Comparison of ENCODE assay signal across 24 cellular contexts in the genomic region with DNA sequence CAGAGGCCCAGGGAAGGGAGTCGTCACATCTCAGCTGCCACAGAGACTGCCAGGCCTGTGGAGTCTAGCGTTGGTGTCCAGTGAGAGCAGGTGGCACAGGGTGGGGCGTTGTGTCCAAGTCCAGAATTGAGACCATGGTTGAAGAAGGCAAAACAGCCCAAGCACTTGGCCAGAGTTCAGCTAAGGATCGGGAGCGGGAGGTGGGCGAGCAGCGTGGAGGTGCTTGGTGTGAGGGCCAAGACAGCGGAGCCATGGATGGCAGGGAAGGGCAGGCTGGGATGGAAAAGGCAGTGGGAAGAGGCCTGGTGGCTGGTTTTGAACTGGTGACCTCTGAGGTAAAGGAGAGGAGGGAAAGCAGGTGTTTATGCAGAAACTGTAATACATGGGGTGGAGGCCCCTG. TPM values are rescaled to one million over a fixed set of nuclear protein-coding genes. Genes with fewer than 3 reads are reported as not detected.
DNase-seq lines count a peak whose midpoint lies in the region; ATAC-seq lines count a peak whose summit lies in the region.
"Had no signal": no experiment of that assay in that cellular context is flagged by ENCODE, and none has a peak within 500 bp of the region (broad histone marks: within the 10 kb centered on the region; RNA-seq: fewer than 3 reads in every experiment).

No MANE protein-coding gene starts in this region.

- intact Hi-C loops in activated CD4-positive, alpha-beta memory T cell treated with anti-CD3 and anti-CD28 coated beads for 36 hours (cut with micrococcal nuclease): no loop called here

- H3K27ac ChIP-seq in CD8-positive, alpha-beta memory T cell (ENCODE audit: low read depth, low read length): no peak overlapping the region
- H3K27ac ChIP-seq: brain microvascular endothelial cell, colonic mucosa, heart left ventricle, lower lobe of right lung, PC-9, SJCRH30, vagina had no signal

- no peak overlapping the region for H3K4me3 ChIP-seq in CD8-positive, alpha-beta memory T cell (ENCODE audit: low read length)
- H3K4me3 ChIP-seq: colonic mucosa, heart left ventricle, lower lobe of right lung, PC-9, SJCRH30, skin epidermis, vagina had no signal

- CTCF ChIA-PET in activated CD4-positive, alpha-beta memory T cell treated with anti-CD3 and anti-CD28 coated beads for 36 hours (lab: Charles Lee): interaction anchor here (0.8 kb wide), 1 partner anchor 40 kb away, joined by 3 read pairs; no protein-coding TSS in a partner anchor
- CTCF ChIA-PET in activated CD4-positive, alpha-beta memory T cell treated with anti-CD3 and anti-CD28 coated beads, Interleukin-2, amount 10 ng/mL, durations not matched to agents 7 days and 5 days (lab: Charles Lee): no interaction called here
- CTCF ChIA-PET in CD8-positive, alpha-beta memory T cell (lab: Charles Lee): no interaction called here

- no peak for ATAC-seq in naive thymus-derived CD8-positive, alpha-beta T cell
- ATAC-seq in GM21576 (IDR thresholded peaks at IDR 0.05; ENCODE audit: unreplicated experiment) (no peak), GM18861 (IDR thresholded peaks at IDR 0.05; ENCODE audit: unreplicated experiment) (no peak)
- ATAC-seq: heart left ventricle, lower lobe of right lung had no signal

- H3K36me3 Mint-ChIP-seq in activated CD4-positive, alpha-beta memory T cell treated with anti-CD3 and anti-CD28 coated beads for 36 hours: peaks cover 59% of the 10 kb centered on the region
- H3K36me3 Mint-ChIP-seq in activated CD4-positive, alpha-beta memory T cell treated with anti-CD3 and anti-CD28 coated beads, Interleukin-2, amount 10 ng/mL, durations not matched to agents 7 days and 5 days (ENCODE audit: low read depth): peaks cover 70% of the 10 kb centered on the region
- H3K36me3 Mint-ChIP-seq in CD8-positive, alpha-beta memory T cell: peaks cover 10 to 85% (median 11%) of the 10 kb centered on the region in 3 donors
- H3K36me3 Mint-ChIP-seq in activated naive CD8-positive, alpha-beta T cell: peaks cover 4% of the 10 kb centered on the region
- H3K36me3 Mint-ChIP-seq in naive thymus-derived CD8-positive, alpha-beta T cell: peaks cover 0 to 61% (median 6%) of the 10 kb centered on the region in 3 donors

- no peaks in the 10 kb centered on the region for H3K9me3 ChIP-seq in CD8-positive, alpha-beta memory T cell (ENCODE audit: low read length)
- H3K9me3 ChIP-seq: colonic mucosa, heart left ventricle, lower lobe of right lung, SJCRH30, vagina had no signal

- H3K27me3 Mint-ChIP-seq in activated CD4-positive, alpha-beta memory T cell treated with anti-CD3 and anti-CD28 coated beads for 36 hours: no peaks in the 10 kb centered on the region
- no peaks in the 10 kb centered on the region for H3K27me3 Mint-ChIP-seq in activated CD4-positive, alpha-beta memory T cell treated with anti-CD3 and anti-CD28 coated beads, Interleukin-2, amount 10 ng/mL, durations not matched to agents 7 days and 5 days
- H3K27me3 Mint-ChIP-seq in CD8-positive, alpha-beta memory T cell: no peaks in the 10 kb centered on the region
- H3K27me3 Mint-ChIP-seq in activated naive CD8-positive, alpha-beta T cell: no peaks in the 10 kb centered on the region
- no peaks in the 10 kb centered on the region for H3K27me3 Mint-ChIP-seq in naive thymus-derived CD8-positive, alpha-beta T cell
- H3K27me3 Mint-ChIP-seq: activated naive CD4-positive, alpha-beta T cell treated with anti-CD3 and anti-CD28 coated beads, Interleukin-2, amount 50 U/mL, for 24 hours had no signal

- peaks cover 13% of the 10 kb centered on the region for H3K4me1 ChIP-seq in CD8-positive, alpha-beta memory T cell (ENCODE audit: insufficient read depth, low read length)
- H3K4me1 ChIP-seq: colonic mucosa, SJCRH30, vagina had no signal

- no peaks in the 10 kb centered on the region for H3K27me3 ChIP-seq in CD8-positive, alpha-beta memory T cell (ENCODE audit: insufficient read depth, low read length, poor library complexity, severe bottlenecking)
- H3K27me3 ChIP-seq: brain microvascular endothelial cell, colonic mucosa, heart left ventricle, SJCRH30, vagina had no signal

- peaks cover 5% of the 10 kb centered on the region for H3K4me1 Mint-ChIP-seq in activated CD4-positive, alpha-beta memory T cell treated with anti-CD3 and anti-CD28 coated beads for 36 hours (ENCODE audit: low read depth)
- H3K4me1 Mint-ChIP-seq in activated CD4-positive, alpha-beta memory T cell treated with anti-CD3 and anti-CD28 coated beads, Interleukin-2, amount 10 ng/mL, durations not matched to agents 7 days and 5 days: peaks cover 20% of the 10 kb centered on the region
- H3K4me1 Mint-ChIP-seq in CD8-positive, alpha-beta memory T cell: peaks cover 5 to 28% (median 13%) of the 10 kb centered on the region in 3 donors
- H3K4me1 Mint-ChIP-seq in activated naive CD8-positive, alpha-beta T cell (ENCODE audit: low read depth): peaks cover 15% of the 10 kb centered on the region
- H3K4me1 Mint-ChIP-seq in naive thymus-derived CD8-positive, alpha-beta T cell: peaks cover 11 to 36% (median 28%) of the 10 kb centered on the region in 4 donors

- H3K36me3 ChIP-seq in CD8-positive, alpha-beta memory T cell (ENCODE audit: insufficient read depth, low read length): peaks cover 42% of the 10 kb centered on the region

- H3K27ac Mint-ChIP-seq in activated CD4-positive, alpha-beta memory T cell treated with anti-CD3 and anti-CD28 coated beads for 36 hours: peak overlapping the region; percentile 40
- H3K27ac Mint-ChIP-seq in activated CD4-positive, alpha-beta memory T cell treated with anti-CD3 and anti-CD28 coated beads, Interleukin-2, amount 10 ng/mL, durations not matched to agents 7 days and 5 days: no peak overlapping the region
- H3K27ac Mint-ChIP-seq in CD8-positive, alpha-beta memory T cell: peak overlapping the region in 7 of 8 donors; percentile 14 to 89 (median 66)
- peak overlapping the region; percentile 41 for H3K27ac Mint-ChIP-seq in activated naive CD8-positive, alpha-beta T cell
- H3K27ac Mint-ChIP-seq in naive thymus-derived CD8-positive, alpha-beta T cell: peak overlapping the region in 8 of 10 donors; percentile 20 to 89 (median 74)

- POLR2A ChIA-PET in activated CD4-positive, alpha-beta memory T cell treated with anti-CD3 and anti-CD28 coated beads for 36 hours (lab: Charles Lee): no interaction called here
- POLR2A ChIA-PET in activated CD4-positive, alpha-beta memory T cell treated with anti-CD3 and anti-CD28 coated beads, Interleukin-2, amount 10 ng/mL, durations not matched to agents 7 days and 5 days (lab: Charles Lee): interaction anchor here (1.2 to 4.1 kb wide), 2 partner anchors 11 to 16 kb away, joined by 7 to 13 read pairs; partner anchors contain the start of genes PSENEN and U2AF1L4
- POLR2A ChIA-PET in CD8-positive, alpha-beta memory T cell (lab: Charles Lee): no interaction called here
- POLR2A ChIA-PET in naive thymus-derived CD8-positive, alpha-beta T cell (lab: Charles Lee): interaction anchor here (1.1 kb wide), 2 partner anchors 11 to 121 kb away, joined by 3 to 5 read pairs; partner anchors contain the start of genes HAUS5, PSENEN and U2AF1L4

- H3K9me3 Mint-ChIP-seq in activated CD4-positive, alpha-beta memory T cell treated with anti-CD3 and anti-CD28 coated beads for 36 hours: no peaks in the 10 kb centered on the region
- H3K9me3 Mint-ChIP-seq in activated CD4-positive, alpha-beta memory T cell treated with anti-CD3 and anti-CD28 coated beads, Interleukin-2, amount 10 ng/mL, durations not matched to agents 7 days and 5 days: no peaks in the 10 kb centered on the region
- no peaks in the 10 kb centered on the region for H3K9me3 Mint-ChIP-seq in CD8-positive, alpha-beta memory T cell
- no peaks in the 10 kb centered on the region for H3K9me3 Mint-ChIP-seq in activated naive CD8-positive, alpha-beta T cell (ENCODE audit: low read depth)
- H3K9me3 Mint-ChIP-seq in naive thymus-derived CD8-positive, alpha-beta T cell: no peaks in the 10 kb centered on the region
- H3K9me3 Mint-ChIP-seq: activated naive CD4-positive, alpha-beta T cell treated with anti-CD3 and anti-CD28 coated beads, Interleukin-2, amount 50 U/mL, for 24 hours; HFFc6 had no signal

- H3K4me3 Mint-ChIP-seq in activated CD4-positive, alpha-beta memory T cell treated with anti-CD3 and anti-CD28 coated beads for 36 hours: no peak overlapping the region
- no peak overlapping the region for H3K4me3 Mint-ChIP-seq in activated CD4-positive, alpha-beta memory T cell treated with anti-CD3 and anti-CD28 coated beads, Interleukin-2, amount 10 ng/mL, durations not matched to agents 7 days and 5 days
- peak overlapping the region in 1 of 7 donors; percentile 76 for H3K4me3 Mint-ChIP-seq in CD8-positive, alpha-beta memory T cell
- no peak overlapping the region for H3K4me3 Mint-ChIP-seq in activated naive CD8-positive, alpha-beta T cell
- no peak overlapping the region for H3K4me3 Mint-ChIP-seq in naive thymus-derived CD8-positive, alpha-beta T cell
- H3K4me3 Mint-ChIP-seq: activated naive CD4-positive, alpha-beta T cell treated with anti-CD3 and anti-CD28 coated beads, Interleukin-2, amount 50 U/mL, for 24 hours; HFFc6 had no signal

- DNase-seq in activated CD4-positive, alpha-beta memory T cell treated with anti-CD3 and anti-CD28 coated beads for 36 hours: no peak
- no peak for DNase-seq in activated CD4-positive, alpha-beta memory T cell treated with anti-CD3 and anti-CD28 coated beads, Interleukin-2, amount 10 ng/mL, durations not matched to agents 7 days and 5 days
- no peak for DNase-seq in CD8-positive, alpha-beta memory T cell
- DNase-seq in naive thymus-derived CD8-positive, alpha-beta T cell: no peak
- DNase-seq in NCI-H526 (lab: John Stamatoyannopoulos, UW): no peak
- DNase-seq: brain microvascular endothelial cell; colonic mucosa; DND-41; heart left ventricle; HFFc6; lower lobe of right lung; NCI-H1694; NCI-H2227 treated with DMSO at 0.1 percent for 48 hours; PC-9; posterior cingulate gyrus; SJCRH30; stimulated activated CD4-positive, alpha-beta T cell treated with anti-CD3 and anti-CD28 coated beads, Interleukin-2, amount 100 ng/mL, for 48 hours; T1000 had no signal

RNA-seq across cellular contexts. Expression of gene IGFLR1, which starts 8.0 kb away (rescaled TPM):
- total RNA-seq in activated CD4-positive, alpha-beta memory T cell treated with anti-CD3 and anti-CD28 coated beads for 36 hours: 10 to 100 TPM; 90.1 to 92.8 TPM
- total RNA-seq in activated CD4-positive, alpha-beta memory T cell treated with anti-CD3 and anti-CD28 coated beads, Interleukin-2, amount 10 ng/mL, durations not matched to agents 7 days and 5 days: 10 to 100 TPM; 78.9 to 90.5 TPM
- total RNA-seq in CD8-positive, alpha-beta memory T cell: 100 to 1,000 TPM; 108 to 110 TPM
- polyA plus RNA-seq in CD8-positive, alpha-beta memory T cell: 96.7 TPM
- total RNA-seq in naive thymus-derived CD8-positive, alpha-beta T cell: 10 to 100 TPM; 79.8 to 82.5 TPM
- polyA plus RNA-seq in naive thymus-derived CD8-positive, alpha-beta T cell: 10 to 100 TPM; 70.2 to 92.7 (median 92.6) TPM

RNA-seq across cellular contexts. Expression of gene U2AF1L4, which starts 10.9 kb away (rescaled TPM):
- 10 to 100 TPM; 34.6 to 37.8 TPM for total RNA-seq in activated CD4-positive, alpha-beta memory T cell treated with anti-CD3 and anti-CD28 coated beads for 36 hours
- total RNA-seq in activated CD4-positive, alpha-beta memory T cell treated with anti-CD3 and anti-CD28 coated beads, Interleukin-2, amount 10 ng/mL, durations not matched to agents 7 days and 5 days: 10 to 100 TPM; 35.5 to 36.2 TPM
- total RNA-seq in CD8-positive, alpha-beta memory T cell: 10 to 100 TPM; 29.0 to 32.2 TPM
- polyA plus RNA-seq in CD8-positive, alpha-beta memory T cell: 37.5 TPM
- 10 to 100 TPM; 52.7 to 53.1 TPM for total RNA-seq in naive thymus-derived CD8-positive, alpha-beta T cell
- 10 to 100 TPM; 43.1 to 93.1 (median 76.6) TPM for polyA plus RNA-seq in naive thymus-derived CD8-positive, alpha-beta T cell

RNA-seq across cellular contexts. Expression of gene PSENEN, which starts 11.2 kb away (rescaled TPM):
- total RNA-seq in activated CD4-positive, alpha-beta memory T cell treated with anti-CD3 and anti-CD28 coated beads for 36 hours: 10 to 100 TPM; 46.7 to 47.9 TPM
- total RNA-seq in activated CD4-positive, alpha-beta memory T cell treated with anti-CD3 and anti-CD28 coated beads, Interleukin-2, amount 10 ng/mL, durations not matched to agents 7 days and 5 days: 10 to 100 TPM; 48.1 to 51.3 TPM
- 10 to 100 TPM; 50.8 to 57.8 TPM for total RNA-seq in CD8-positive, alpha-beta memory T cell
- polyA plus RNA-seq in CD8-positive, alpha-beta memory T cell: 101 TPM
- total RNA-seq in naive thymus-derived CD8-positive, alpha-beta T cell: 10 to 100 TPM; 23.0 to 26.2 TPM
- 10 to 100 TPM; 68.7 to 76.5 (median 71.2) TPM for polyA plus RNA-seq in naive thymus-derived CD8-positive, alpha-beta T cell

RNA-seq across cellular contexts. Expression of gene LIN37, which starts 14.1 kb away (rescaled TPM):
- 1 to 10 TPM; 7.5 TPM for total RNA-seq in activated CD4-positive, alpha-beta memory T cell treated with anti-CD3 and anti-CD28 coated beads for 36 hours
- 10 to 100 TPM; 13.1 to 16.2 TPM for total RNA-seq in activated CD4-positive, alpha-beta memory T cell treated with anti-CD3 and anti-CD28 coated beads, Interleukin-2, amount 10 ng/mL, durations not matched to agents 7 days and 5 days
- 10 to 100 TPM in 1 of 2 experiments, 1 to 10 TPM in 1; 8.8 to 10.5 TPM for total RNA-seq in CD8-positive, alpha-beta memory T cell
- polyA plus RNA-seq in CD8-positive, alpha-beta memory T cell: 12.7 TPM
- 10 to 100 TPM; 14.0 to 16.6 TPM for total RNA-seq in naive thymus-derived CD8-positive, alpha-beta T cell
- 10 to 100 TPM in 1 of 3 donors, 1 to 10 TPM in 2; 5.4 to 15.5 (median 8.1) TPM for polyA plus RNA-seq in naive thymus-derived CD8-positive, alpha-beta T cell

RNA-seq across cellular contexts. Expression of gene KMT2B, which starts 16.5 kb away (rescaled TPM):
- 10 to 100 TPM; 47.0 to 54.2 TPM for total RNA-seq in activated CD4-positive, alpha-beta memory T cell treated with anti-CD3 and anti-CD28 coated beads for 36 hours
- 10 to 100 TPM; 57.3 to 57.5 TPM for total RNA-seq in activated CD4-positive, alpha-beta memory T cell treated with anti-CD3 and anti-CD28 coated beads, Interleukin-2, amount 10 ng/mL, durations not matched to agents 7 days and 5 days
- total RNA-seq in CD8-positive, alpha-beta memory T cell: 10 to 100 TPM; 62.6 to 67.8 TPM
- 2.9 TPM for polyA plus RNA-seq in CD8-positive, alpha-beta memory T cell
- total RNA-seq in naive thymus-derived CD8-positive, alpha-beta T cell: 10 to 100 TPM; 73.9 to 79.2 TPM
- 1 to 10 TPM in 1 of 3 donors, under 1 TPM in 2; 0.60 to 2.8 (median 0.83) TPM for polyA plus RNA-seq in naive thymus-derived CD8-positive, alpha-beta T cell

Comparison
In these comparisons a context has a peak if more than half of its experiments do, and no peak if none do; other contexts are left out.
1. POLR2A ChIA-PET loops: an anchor here in activated CD4-positive, alpha-beta memory T cell treated with anti-CD3 and anti-CD28 coated beads, Interleukin-2, amount 10 ng/mL, durations not matched to agents 7 days and 5 days (1.2 to 4.1 kb wide) and naive thymus-derived CD8-positive, alpha-beta T cell (1.1 kb wide); none called in activated CD4-positive, alpha-beta memory T cell treated with anti-CD3 and anti-CD28 coated beads for 36 hours and CD8-positive, alpha-beta memory T cell.